ENCODE assay signal across 33 cellular contexts in genomic region chr4:169741569-169741968, GRCh38. TPM values are rescaled to one million over a fixed set of nuclear protein-coding genes. Genes with fewer than 3 reads are reported as not detected.
DNase-seq lines count a peak whose midpoint lies in the region; ATAC-seq, FAIRE-seq and TF ChIP-seq lines count a peak whose summit lies in the region.
"Had no signal": no experiment of that assay in that cellular context is flagged by ENCODE, and none has a peak within 500 bp of the region (broad histone marks: within the 10 kb centered on the region; RNA-seq: fewer than 3 reads in every experiment).

No MANE protein-coding gene starts in this region.

- no peaks in the 10 kb centered on the region for H3K27me3 Mint-ChIP-seq in CD8-positive, alpha-beta T cell (ENCODE audit: low read depth)
- H3K27me3 Mint-ChIP-seq: activated CD4-positive, alpha-beta T cell treated with anti-CD3 and anti-CD28 coated beads, Interleukin-2, amount 10 ng/mL, durations not matched to agents 24 days and 14 days; CD4-positive, alpha-beta memory T cell; progenitor cell of endocrine pancreas had no signal

- DNase-seq in CD8-positive, alpha-beta T cell = no peak
- DNase-seq in M059J (ENCODE audit: low read depth) = peak; percentile 36
- peak; percentile 62 for DNase-seq in bronchial epithelial cell (ENCODE audit: low read depth)
- DNase-seq in right lobe of liver = no peak
- DNase-seq in SJCRH30 = no peak
- no peak for DNase-seq in NCI-H1930 (lab: John Stamatoyannopoulos, UW)
- no peak for DNase-seq in UCSD-AML1 (lab: John Stamatoyannopoulos, UW; ENCODE audit: unreplicated experiment)
- no peak for DNase-seq in NCI-H510A (lab: John Stamatoyannopoulos, UW)
- DNase-seq: activated CD4-positive, alpha-beta T cell treated with anti-CD3 and anti-CD28 coated beads, Interleukin-2, amount 10 ng/mL, durations not matched to agents 24 days and 14 days; activated naive CD4-positive, alpha-beta T cell treated with anti-CD3 and anti-CD28 coated beads, Interleukin-2, amount 50 U/mL, for 16 hours; activated T-cell treated with anti-CD3 and anti-CD28 coated beads, Interleukin-2, amount 50 U/mL, for 72 hours; AML-193; CD4-positive, alpha-beta memory T cell; effector memory CD4-positive, alpha-beta T cell; gastrocnemius medialis; KBM-7; left cardiac atrium; mesendoderm; NCI-H1048; NCI-H1694 treated with DMSO at 0.1 percent for 48 hours; NCI-H2171 treated with DMSO at 0.1 percent for 48 hours; NCI-H524; NK-92 treated with Interleukin-12 subunit alpha and Interleukin-12 subunit beta, amount 100 ng/mL, for 24 hours; PC-9; stimulated activated naive CD8-positive, alpha-beta T cell treated with anti-CD3 and anti-CD28 coated beads, Interleukin-15, Interleukin-2, amounts not matched to agents 100 U/mL and 50 U/mL, for 24 hours; testis; uterus had no signal

- 75% methylated on average over 2 of the region's 2 CpGs for WGBS in right lobe of liver (ENCODE audit: insufficient coverage, low coverage, low lambda C conversion rate, missing lambda C conversion rate)

- intact Hi-C loops in CD8-positive, alpha-beta T cell (cut with DNase I, micrococcal nuclease) = no loop called here
- intact Hi-C loops in right lobe of liver (cut with DNase I) = no loop called here

- TF ChIP-seq POLR2A in right lobe of liver (IDR thresholded peaks at IDR 0.05) = no peak

- no peaks in the 10 kb centered on the region for H3K9me3 Mint-ChIP-seq in CD8-positive, alpha-beta T cell
- H3K9me3 Mint-ChIP-seq: activated CD4-positive, alpha-beta T cell treated with anti-CD3 and anti-CD28 coated beads, Interleukin-2, amount 10 ng/mL, durations not matched to agents 24 days and 14 days; activated T-cell treated with anti-CD3 and anti-CD28 coated beads, Interleukin-2, amount 50 U/mL, for 72 hours; CD4-positive, alpha-beta memory T cell; T-helper 2 cell treated with Interferon-gamma antibody and Interleukin-4, amounts not matched to agents 5 μg/mL and 100 μg/mL, for 36 hours had no signal

- no peak for TF ChIP-seq CTCF in CD8-positive, alpha-beta T cell (IDR thresholded peaks at IDR 0.05)
- TF ChIP-seq CTCF in bronchial epithelial cell (IDR thresholded peaks at IDR 0.05; ENCODE audit: insufficient read depth, low read length, severe bottlenecking) (no peak), right lobe of liver (IDR thresholded peaks at IDR 0.05) (no peak)

- CTCF ChIA-PET in CD8-positive, alpha-beta T cell (lab: Charles Lee) = no interaction called here

- FAIRE-seq in bronchial epithelial cell (lab: Jason Lieb, UNC) = peak; percentile 40
- FAIRE-seq: A204.1, colon, G401.6 had no signal

- H3K36me3 ChIP-seq in CD8-positive, alpha-beta T cell (ENCODE audit: insufficient read depth, low read length) = no peaks in the 10 kb centered on the region
- H3K36me3 ChIP-seq in bronchial epithelial cell (ENCODE audit: control insufficient read depth, insufficient read depth, low read length) (no peaks in the 10 kb centered on the region), right lobe of liver (peaks cover 0 to 4% (median 0%) of the 10 kb centered on the region in 4 donors), SJCRH30 (no peaks in the 10 kb centered on the region)
- H3K36me3 ChIP-seq: gastrocnemius medialis, uterus had no signal

- peak overlapping the region; percentile 55 for H3K27ac Mint-ChIP-seq in CD8-positive, alpha-beta T cell
- H3K27ac Mint-ChIP-seq: activated CD4-positive, alpha-beta T cell treated with anti-CD3 and anti-CD28 coated beads, Interleukin-2, amount 10 ng/mL, durations not matched to agents 24 days and 14 days; activated T-cell treated with anti-CD3 and anti-CD28 coated beads, Interleukin-2, amount 50 U/mL, for 72 hours; progenitor cell of endocrine pancreas; T-helper 2 cell treated with Interferon-gamma antibody and Interleukin-4, amounts not matched to agents 5 μg/mL and 100 μg/mL, for 36 hours had no signal

- H3K4me3 Mint-ChIP-seq in CD8-positive, alpha-beta T cell = no peak overlapping the region
- H3K4me3 Mint-ChIP-seq: activated CD4-positive, alpha-beta T cell treated with anti-CD3 and anti-CD28 coated beads, Interleukin-2, amount 10 ng/mL, durations not matched to agents 24 days and 14 days; activated T-cell treated with anti-CD3 and anti-CD28 coated beads, Interleukin-2, amount 50 U/mL, for 72 hours; CD4-positive, alpha-beta memory T cell; T-helper 2 cell treated with Interferon-gamma antibody and Interleukin-4, amounts not matched to agents 5 μg/mL and 100 μg/mL, for 36 hours had no signal

- H3K27me3 ChIP-seq in CD8-positive, alpha-beta T cell (ENCODE audit: insufficient read depth, low read length) = no peaks in the 10 kb centered on the region
- no peaks in the 10 kb centered on the region for H3K27me3 ChIP-seq in bronchial epithelial cell (ENCODE audit: control insufficient read depth, insufficient read depth, low read length)
- no peaks in the 10 kb centered on the region for H3K27me3 ChIP-seq in right lobe of liver
- no peaks in the 10 kb centered on the region for H3K27me3 ChIP-seq in SJCRH30
- H3K27me3 ChIP-seq: gastrocnemius medialis, testis, uterus had no signal

- H3K9me3 ChIP-seq in CD8-positive, alpha-beta T cell (ENCODE audit: low read length) = no peaks in the 10 kb centered on the region
- no peaks in the 10 kb centered on the region for H3K9me3 ChIP-seq in right lobe of liver
- H3K9me3 ChIP-seq in SJCRH30 (replicated peaks) = no peaks in the 10 kb centered on the region
- H3K9me3 ChIP-seq: gastrocnemius medialis, testis, uterus had no signal

- H3K36me3 Mint-ChIP-seq in CD8-positive, alpha-beta T cell = peaks cover 70% of the 10 kb centered on the region

- POLR2A ChIA-PET in CD8-positive, alpha-beta T cell (lab: Charles Lee) = no interaction called here

- no peaks in the 10 kb centered on the region for H3K4me1 ChIP-seq in CD8-positive, alpha-beta T cell (ENCODE audit: insufficient read depth, low read length)
- no peaks in the 10 kb centered on the region for H3K4me1 ChIP-seq in right lobe of liver
- H3K4me1 ChIP-seq in SJCRH30 = no peaks in the 10 kb centered on the region
- H3K4me1 ChIP-seq: gastrocnemius medialis, testis, uterus had no signal

- no peak overlapping the region for H3K4me3 ChIP-seq in CD8-positive, alpha-beta T cell (ENCODE audit: low read depth, low read length)
- H3K4me3 ChIP-seq in bronchial epithelial cell (ENCODE audit: low read depth, low read length) = no peak overlapping the region
- H3K4me3 ChIP-seq in right lobe of liver = no peak overlapping the region
- no peak overlapping the region for H3K4me3 ChIP-seq in SJCRH30
- H3K4me3 ChIP-seq: gastrocnemius medialis, PC-9, testis, uterus had no signal

- no peak for ATAC-seq in CD8-positive, alpha-beta T cell
- ATAC-seq in right lobe of liver = peak; percentile 59 to 94 (median 74)
- ATAC-seq: activated T-cell treated with anti-CD3 and anti-CD28 coated beads, Interleukin-2, amount 50 U/mL, for 72 hours; gastrocnemius medialis; left cardiac atrium; Right ventricle myocardium inferior; stimulated activated naive CD8-positive, alpha-beta T cell treated with anti-CD3 and anti-CD28 coated beads, Interleukin-15, Interleukin-2, amounts not matched to agents 100 U/mL and 50 U/mL, for 24 hours had no signal

- H3K27ac ChIP-seq in CD8-positive, alpha-beta T cell (ENCODE audit: low read depth, low read length) = no peak overlapping the region
- H3K27ac ChIP-seq in right lobe of liver = no peak overlapping the region
- H3K27ac ChIP-seq in SJCRH30 = no peak overlapping the region
- H3K27ac ChIP-seq: gastrocnemius medialis, PC-9, testis, uterus had no signal

- H3K4me1 Mint-ChIP-seq in CD8-positive, alpha-beta T cell (ENCODE audit: low read depth) = no peaks in the 10 kb centered on the region

RNA-seq across cellular contexts. Expression of gene HPF1, which starts 16.2 kb away (rescaled TPM):
- total RNA-seq in CD8-positive, alpha-beta T cell = 1 to 10 TPM; 3.1 to 4.2 TPM
- total RNA-seq in M059J (2014; rRNA removed; shearing (Covaris generic)) = 24.6 and 52.0 TPM in 2 replicates
- total RNA-seq in bronchial epithelial cell (9.9 and 14.2 TPM in 2 replicates), right lobe of liver (10 to 100 TPM in 3 of 6 experiments, 1 to 10 TPM in 3; 6.9 to 27.0 (median 10.1) TPM)
- total RNA-seq in SJCRH30 (2014; rRNA removed; shearing (Covaris generic)) = 32.0 and 36.5 TPM in 2 replicates

Comparison
In these comparisons a context has a peak if more than half of its experiments do, and no peak if none do; other contexts are left out.
1. DNase-seq: peak in M059J (single experiment) and bronchial epithelial cell (single experiment); none in CD8-positive, alpha-beta T cell (0 of 7), right lobe of liver (0 of 3), SJCRH30 (0 of 2), NCI-H1930 (0 of 2), UCSD-AML1 (single experiment) and NCI-H510A (single experiment).